Comparison of ENCODE assay signal across 1 cellular context in genomic region chr2:176613358-176614032, GRCh38.
TF ChIP-seq lines count a peak whose summit lies in the region.

No MANE protein-coding gene starts in this region.

TF ChIP-seq in GM23338, 12 proteins besides CTCF, POLR2A, EP300 and RAD21 (continued from another document):
- TF ChIP-seq, protein P1, sequence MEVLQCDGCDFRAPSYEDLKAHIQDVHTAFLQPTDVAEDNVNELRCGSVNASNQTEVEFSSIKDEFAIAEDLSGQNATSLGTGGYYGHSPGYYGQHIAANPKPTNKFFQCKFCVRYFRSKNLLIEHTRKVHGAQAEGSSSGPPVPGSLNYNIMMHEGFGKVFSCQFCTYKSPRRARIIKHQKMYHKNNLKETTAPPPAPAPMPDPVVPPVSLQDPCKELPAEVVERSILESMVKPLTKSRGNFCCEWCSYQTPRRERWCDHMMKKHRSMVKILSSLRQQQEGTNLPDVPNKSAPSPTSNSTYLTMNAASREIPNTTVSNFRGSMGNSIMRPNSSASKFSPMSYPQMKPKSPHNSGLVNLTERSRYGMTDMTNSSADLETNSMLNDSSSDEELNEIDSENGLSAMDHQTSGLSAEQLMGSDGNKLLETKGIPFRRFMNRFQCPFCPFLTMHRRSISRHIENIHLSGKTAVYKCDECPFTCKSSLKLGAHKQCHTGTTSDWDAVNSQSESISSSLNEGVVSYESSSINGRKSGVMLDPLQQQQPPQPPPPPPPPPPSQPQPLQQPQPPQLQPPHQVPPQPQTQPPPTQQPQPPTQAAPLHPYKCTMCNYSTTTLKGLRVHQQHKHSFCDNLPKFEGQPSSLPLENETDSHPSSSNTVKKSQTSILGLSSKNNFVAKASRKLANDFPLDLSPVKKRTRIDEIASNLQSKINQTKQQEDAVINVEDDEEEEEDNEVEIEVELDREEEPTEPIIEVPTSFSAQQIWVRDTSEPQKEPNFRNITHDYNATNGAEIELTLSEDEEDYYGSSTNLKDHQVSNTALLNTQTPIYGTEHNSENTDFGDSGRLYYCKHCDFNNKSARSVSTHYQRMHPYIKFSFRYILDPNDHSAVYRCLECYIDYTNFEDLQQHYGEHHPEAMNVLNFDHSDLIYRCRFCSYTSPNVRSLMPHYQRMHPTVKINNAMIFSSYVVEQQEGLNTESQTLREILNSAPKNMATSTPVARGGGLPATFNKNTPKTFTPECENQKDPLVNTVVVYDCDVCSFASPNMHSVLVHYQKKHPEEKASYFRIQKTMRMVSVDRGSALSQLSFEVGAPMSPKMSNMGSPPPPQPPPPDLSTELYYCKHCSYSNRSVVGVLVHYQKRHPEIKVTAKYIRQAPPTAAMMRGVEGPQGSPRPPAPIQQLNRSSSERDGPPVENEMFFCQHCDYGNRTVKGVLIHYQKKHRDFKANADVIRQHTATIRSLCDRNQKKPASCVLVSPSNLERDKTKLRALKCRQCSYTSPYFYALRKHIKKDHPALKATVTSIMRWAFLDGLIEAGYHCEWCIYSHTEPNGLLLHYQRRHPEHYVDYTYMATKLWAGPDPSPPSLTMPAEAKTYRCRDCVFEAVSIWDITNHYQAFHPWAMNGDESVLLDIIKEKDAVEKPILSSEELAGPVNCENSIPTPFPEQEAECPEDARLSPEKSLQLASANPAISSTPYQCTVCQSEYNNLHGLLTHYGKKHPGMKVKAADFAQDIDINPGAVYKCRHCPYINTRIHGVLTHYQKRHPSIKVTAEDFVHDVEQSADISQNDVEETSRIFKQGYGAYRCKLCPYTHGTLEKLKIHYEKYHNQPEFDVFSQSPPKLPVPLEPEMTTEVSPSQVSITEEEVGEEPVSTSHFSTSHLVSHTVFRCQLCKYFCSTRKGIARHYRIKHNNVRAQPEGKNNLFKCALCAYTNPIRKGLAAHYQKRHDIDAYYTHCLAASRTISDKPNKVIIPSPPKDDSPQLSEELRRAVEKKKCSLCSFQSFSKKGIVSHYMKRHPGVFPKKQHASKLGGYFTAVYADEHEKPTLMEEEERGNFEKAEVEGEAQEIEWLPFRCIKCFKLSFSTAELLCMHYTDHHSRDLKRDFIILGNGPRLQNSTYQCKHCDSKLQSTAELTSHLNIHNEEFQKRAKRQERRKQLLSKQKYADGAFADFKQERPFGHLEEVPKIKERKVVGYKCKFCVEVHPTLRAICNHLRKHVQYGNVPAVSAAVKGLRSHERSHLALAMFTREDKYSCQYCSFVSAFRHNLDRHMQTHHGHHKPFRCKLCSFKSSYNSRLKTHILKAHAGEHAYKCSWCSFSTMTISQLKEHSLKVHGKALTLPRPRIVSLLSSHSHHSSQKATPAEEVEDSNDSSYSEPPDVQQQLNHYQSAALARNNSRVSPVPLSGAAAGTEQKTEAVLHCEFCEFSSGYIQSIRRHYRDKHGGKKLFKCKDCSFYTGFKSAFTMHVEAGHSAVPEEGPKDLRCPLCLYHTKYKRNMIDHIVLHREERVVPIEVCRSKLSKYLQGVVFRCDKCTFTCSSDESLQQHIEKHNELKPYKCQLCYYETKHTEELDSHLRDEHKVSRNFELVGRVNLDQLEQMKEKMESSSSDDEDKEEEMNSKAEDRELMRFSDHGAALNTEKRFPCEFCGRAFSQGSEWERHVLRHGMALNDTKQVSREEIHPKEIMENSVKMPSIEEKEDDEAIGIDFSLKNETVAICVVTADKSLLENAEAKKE (CRISPR knock-in tag; IDR thresholded peaks at IDR 0.05): no peak
- TF ChIP-seq JUNB (IDR thresholded peaks at IDR 0.05; ENCODE audit: unreplicated experiment) (no peak), ZNF331 (CRISPR knock-in tag; IDR thresholded peaks at IDR 0.05; ENCODE audit: low read depth) (no peak)
